22 cellular contexts compared by ENCODE assay signal in the genomic region with DNA sequence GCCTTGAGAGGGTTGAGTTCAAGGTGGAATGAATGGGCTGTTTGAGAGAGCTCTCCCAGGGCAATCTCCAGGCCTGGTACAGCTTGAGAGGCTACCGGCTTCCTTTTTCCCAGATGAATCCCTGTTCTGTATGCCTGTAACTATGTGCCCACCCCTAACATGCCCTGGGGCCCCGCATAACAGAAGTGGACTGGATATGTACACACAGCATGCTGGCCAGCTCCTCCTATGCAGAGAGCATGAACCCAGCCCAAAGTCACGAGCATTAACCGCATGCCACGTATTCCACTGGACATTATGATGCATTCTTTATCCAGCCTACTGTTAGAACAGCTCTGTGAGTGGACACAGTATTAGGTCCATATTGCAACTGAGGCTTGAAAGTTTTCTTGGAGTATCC. TPM values are rescaled to one million over a fixed set of nuclear protein-coding genes. Genes with fewer than 3 reads are reported as not detected.
DNase-seq lines count a peak whose midpoint lies in the region; ATAC-seq and TF ChIP-seq lines count a peak whose summit lies in the region.
"Had no signal": no experiment of that assay in that cellular context is flagged by ENCODE, and none has a peak within 500 bp of the region (broad histone marks: within the 10 kb centered on the region; RNA-seq: fewer than 3 reads in every experiment).

No MANE protein-coding gene starts in this region.

- no peak overlapping the region for H3K14ac ChIP-seq in neuronal stem cell (ENCODE audit: low read length)

- POLR2A ChIA-PET in AG04450 (lab: Yijun Ruan, JAX), result interaction anchor here (0.7 kb wide), 1 partner anchor 23 kb away, joined by 3 read pairs; no protein-coding TSS in a partner anchor
- POLR2A ChIA-PET in naive thymus-derived CD8-positive, alpha-beta T cell (lab: Charles Lee), result interaction anchor here (0.6 kb wide), 1 partner anchor 34 kb away, joined by 6 read pairs; no protein-coding TSS in a partner anchor

- H3K4me1 Mint-ChIP-seq in naive thymus-derived CD8-positive, alpha-beta T cell, result peaks cover 4 to 20% (median 9%) of the 10 kb centered on the region in 4 donors

- peak overlapping the region; percentile 65 for H3K27ac ChIP-seq in AG04450 (ENCODE audit: low read depth, low read length)
- H3K27ac ChIP-seq in neuronal stem cell (replicated peaks; ENCODE audit: low read length), result no peak overlapping the region
- H3K27ac ChIP-seq: esophagus muscularis mucosa, Peyer's patch, upper lobe of left lung, WERI-Rb-1 had no signal

- no peaks in the 10 kb centered on the region for H3K27me3 Mint-ChIP-seq in naive thymus-derived CD8-positive, alpha-beta T cell
- H3K27me3 Mint-ChIP-seq: IgD-negative memory B cell had no signal

- no peaks in the 10 kb centered on the region for H3K79me2 ChIP-seq in Loucy (ENCODE audit: insufficient read depth, low read length)

- H3K27me3 ChIP-seq in AG04450 (ENCODE audit: control insufficient read depth, insufficient read depth, low read length) (no peaks in the 10 kb centered on the region), Loucy (ENCODE audit: insufficient read depth, low read length, poor library complexity, severe bottlenecking) (no peaks in the 10 kb centered on the region), neuronal stem cell (ENCODE audit: control insufficient read depth in 3 of 3, insufficient read depth in 3 of 3, low read depth in 1 of 3, low read length in 3 of 3) (no peaks in the 10 kb centered on the region)
- H3K27me3 ChIP-seq: esophagus muscularis mucosa, Peyer's patch, upper lobe of left lung had no signal

- H3K9me3 ChIP-seq in AG04450 (ENCODE audit: control insufficient read depth, insufficient read depth, low read length) (peaks cover 7% of the 10 kb centered on the region), Loucy (ENCODE audit: insufficient read depth, low read depth, low read length) (no peaks in the 10 kb centered on the region), neuronal stem cell (replicated peaks in 1 of 2; ENCODE audit: control insufficient read depth in 2 of 2, insufficient read depth in 1 of 2, low read depth in 1 of 2, low read length in 2 of 2) (peaks cover 0 to 9% of the 10 kb centered on the region in 2 donors)
- H3K9me3 ChIP-seq: esophagus muscularis mucosa, upper lobe of left lung had no signal

- H2BK5ac ChIP-seq in neuronal stem cell (ENCODE audit: low read length), result no peak overlapping the region

- no peaks in the 10 kb centered on the region for H3K36me3 ChIP-seq in Loucy (ENCODE audit: insufficient read depth, low read length)
- no peaks in the 10 kb centered on the region for H3K36me3 ChIP-seq in neuronal stem cell (replicated peaks in 1 of 2; ENCODE audit: control insufficient read depth in 2 of 2, insufficient read depth in 2 of 2, low read length in 2 of 2)
- H3K36me3 ChIP-seq: esophagus muscularis mucosa, Peyer's patch, upper lobe of left lung, WERI-Rb-1 had no signal

- H3K4me2 ChIP-seq in Loucy (ENCODE audit: low read depth, low read length, poor library complexity, severe bottlenecking), result peak overlapping the region; percentile 12
- H3K4me2 ChIP-seq in neuronal stem cell (ENCODE audit: insufficient read depth, low read length, poor library complexity, severe bottlenecking), result no peak overlapping the region

- H4K20me1 ChIP-seq in Loucy (ENCODE audit: insufficient read depth, low read length, poor library complexity, severe bottlenecking), result no peaks in the 10 kb centered on the region

- H2BK15ac ChIP-seq in neuronal stem cell (ENCODE audit: low read length), result no peak overlapping the region

- H2AFZ ChIP-seq in Loucy (ENCODE audit: low read length), result no peak overlapping the region
- peak overlapping the region; percentile 56 for H2AFZ ChIP-seq in neuronal stem cell (ENCODE audit: low read length)

- H3K9me2 ChIP-seq in Loucy (replicated peaks; ENCODE audit: low read depth, low read length), result no peaks in the 10 kb centered on the region

- H3K4me3 ChIP-seq in AG04450 (ENCODE audit: low read depth, low read length) (no peak overlapping the region), Loucy (ENCODE audit: low read length, poor library complexity, severe bottlenecking) (no peak overlapping the region), fibroblast of pulmonary artery (replicated peaks; ENCODE audit: low read depth, low read length) (no peak overlapping the region), neuronal stem cell (ENCODE audit: low read length in 2 of 2) (no peak overlapping the region)
- H3K4me3 ChIP-seq: esophagus muscularis mucosa, Peyer's patch, upper lobe of left lung had no signal

- H3K4ac ChIP-seq in neuronal stem cell (ENCODE audit: low read length), result no peak overlapping the region

- no peaks in the 10 kb centered on the region for H3K79me1 ChIP-seq in neuronal stem cell (ENCODE audit: low read depth, low read length)

- no peak overlapping the region for H3K18ac ChIP-seq in neuronal stem cell (ENCODE audit: low read length)

- no peak overlapping the region for H2AK5ac ChIP-seq in neuronal stem cell (ENCODE audit: low read depth, low read length)

- no peak for DNase-seq in AG04450 (ENCODE audit: low read depth, low spot score)
- DNase-seq in fibroblast of pulmonary artery (ENCODE audit: low read depth), result peak; percentile 37
- DNase-seq in neuronal stem cell (ENCODE audit: low spot score), result no peak
- DNase-seq in naive thymus-derived CD8-positive, alpha-beta T cell, result no peak
- no peak for DNase-seq in cerebellar nuclear complex (lab: John Stamatoyannopoulos, UW)
- DNase-seq: ACHN; activated CD8-positive, alpha-beta memory T cell treated with anti-CD3 and anti-CD28 coated beads for 24 hours; activated effector memory CD4-positive, alpha-beta T cell treated with Interleukin-2 at 50 U/mL for 16 hours; aorta; Caco-2; GF-D8; HCEC 1CT; NCI-H2081 treated with DMSO at 0.1 percent for 48 hours; nephron progenitor cell; Peyer's patch; upper lobe of left lung; WERI-Rb-1 had no signal

- H3K23ac ChIP-seq in neuronal stem cell (ENCODE audit: low read depth, low read length, poor library complexity), result no peak overlapping the region

- no peak overlapping the region for H3K9ac ChIP-seq in Loucy (ENCODE audit: low read depth, low read length, poor library complexity, severe bottlenecking)
- no peak overlapping the region for H3K9ac ChIP-seq in neuronal stem cell (ENCODE audit: low read depth, low read length, poor library complexity)

- no peak overlapping the region for H4K91ac ChIP-seq in neuronal stem cell (ENCODE audit: low read depth, low read length, poor library complexity)

- H3K4me3 Mint-ChIP-seq in naive thymus-derived CD8-positive, alpha-beta T cell, result no peak overlapping the region
- H3K4me3 Mint-ChIP-seq: IgD-negative memory B cell, nephron progenitor cell had no signal

- no peak for TF ChIP-seq CTCF in AG04450 (IDR thresholded peaks at IDR 0.05; ENCODE audit: low read depth, low read length)
- TF ChIP-seq CTCF in Loucy (conservative IDR thresholded peaks at IDR 0.05; ENCODE audit: low read length), result no peak
- no peak for TF ChIP-seq CTCF in fibroblast of pulmonary artery (IDR thresholded peaks at IDR 0.05; ENCODE audit: low read length, missing control alignments)

- no peak overlapping the region for H4K8ac ChIP-seq in neuronal stem cell (ENCODE audit: low read depth, low read length)

- ATAC-seq in HG03354 (IDR thresholded peaks at IDR 0.05; ENCODE audit: poor library complexity, severe bottlenecking, unreplicated experiment) (no peak), HG02759 (IDR thresholded peaks at IDR 0.05; ENCODE audit: unreplicated experiment) (no peak)
- ATAC-seq in naive thymus-derived CD8-positive, alpha-beta T cell, result no peak

- CTCF ChIA-PET in AG04450 (lab: Charles Lee), result interaction anchor here (0.8 to 1.3 kb wide), 4 partner anchors 68 to 109 kb away, joined by 3 to 4 read pairs (median 4); no protein-coding TSS in a partner anchor

- H2BK120ac ChIP-seq in neuronal stem cell (ENCODE audit: low read depth, low read length), result no peak overlapping the region

- peaks cover 39% of the 10 kb centered on the region for H3K4me1 ChIP-seq in Loucy (ENCODE audit: insufficient read depth, low read length, poor library complexity, severe bottlenecking)
- peaks cover 10 to 21% of the 10 kb centered on the region in 2 donors for H3K4me1 ChIP-seq in neuronal stem cell (ENCODE audit: control insufficient read depth in 2 of 2, insufficient read depth in 1 of 2, low read depth in 1 of 2, low read length in 2 of 2)
- H3K4me1 ChIP-seq: Caco-2, esophagus muscularis mucosa, Peyer's patch had no signal

- peaks cover 0 to 6% (median 0%) of the 10 kb centered on the region in 9 donors for H3K9me3 Mint-ChIP-seq in naive thymus-derived CD8-positive, alpha-beta T cell

- H3K36me3 Mint-ChIP-seq in naive thymus-derived CD8-positive, alpha-beta T cell, result peaks cover 0 to 4% (median 0%) of the 10 kb centered on the region in 3 donors

- H3F3A ChIP-seq in Loucy (ENCODE audit: low read depth), result no peaks in the 10 kb centered on the region

- no peak overlapping the region for H3K27ac Mint-ChIP-seq in naive thymus-derived CD8-positive, alpha-beta T cell
- H3K27ac Mint-ChIP-seq: IgD-negative memory B cell, nephron progenitor cell had no signal

- WGBS in neuronal stem cell (ENCODE audit: extremely low coverage in 2 of 2, insufficient read length in 2 of 2, insufficient replicate concordance in 1 of 2), 2 donors, result no CpG with 5 or more reads among the region's 5 CpGs

- H2BK12ac ChIP-seq in neuronal stem cell (ENCODE audit: low read length), result no peak overlapping the region

RNA-seq across cellular contexts. Expression of a gene that starts 43.5 kb away (rescaled TPM):
- polyA plus RNA-seq in AG04450 (2011; rRNA removed), result 17.1 and 21.8 TPM in 2 replicates
- 19.4 and 19.6 TPM in 2 replicates for polyA minus RNA-seq in AG04450 (2011; rRNA and poly(A)+ RNA removed)
- 12.3 TPM for polyA plus RNA-seq in neuronal stem cell (2013, experiment 1 of 2)
- 12.4 TPM for polyA plus RNA-seq in neuronal stem cell (2013, experiment 2 of 2)
- total RNA-seq in naive thymus-derived CD8-positive, alpha-beta T cell, result 10 to 100 TPM; 24.6 to 26.5 TPM
- polyA plus RNA-seq in naive thymus-derived CD8-positive, alpha-beta T cell, result 1 to 10 TPM; 1.9 to 3.3 (median 3.2) TPM
